14 cellular contexts compared by ENCODE assay signal in the genomic region with DNA sequence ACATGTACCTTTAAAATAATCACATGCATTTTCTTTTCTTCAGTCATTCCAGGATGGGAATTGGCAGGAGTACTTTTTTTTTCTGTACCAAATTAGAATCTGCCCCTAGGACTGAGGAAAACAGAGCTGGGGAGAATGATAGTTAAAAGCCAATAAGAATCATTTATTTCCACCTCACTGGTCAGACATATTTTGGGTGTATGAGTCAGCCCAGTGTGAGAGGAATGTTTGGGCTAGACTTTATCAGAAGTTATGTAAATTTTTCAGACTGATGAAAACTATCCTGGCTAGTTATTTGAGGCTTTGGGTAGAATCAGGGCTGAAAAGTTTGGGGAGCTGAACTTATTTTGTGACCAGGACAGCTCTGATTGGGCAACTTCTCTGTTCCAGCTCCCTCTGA.
DNase-seq lines count a peak whose midpoint lies in the region; ATAC-seq and TF ChIP-seq lines count a peak whose summit lies in the region.
"Had no signal": no experiment of that assay in that cellular context is flagged by ENCODE, and none has a peak within 500 bp of the region (broad histone marks: within the 10 kb centered on the region; RNA-seq: fewer than 3 reads in every experiment).

No MANE protein-coding gene starts in this region.

- TF ChIP-seq CTCF in SK-N-SH (IDR thresholded peaks at IDR 0.05), result no peak
- no peak for TF ChIP-seq CTCF in fibroblast of lung (conservative IDR thresholded peaks at IDR 0.05 in 1 of 2, IDR thresholded peaks at IDR 0.05 in 1 of 2; ENCODE audit: low read depth in 1 of 2, low read length in 2 of 2)

- POLR2A ChIA-PET in SK-N-SH (lab: Yijun Ruan, JAX), result no interaction called here

- CTCF ChIA-PET in SK-N-SH (lab: Yijun Ruan, JAX), result interaction anchor here (4.0 kb wide), 1 partner anchor 34 kb away, joined by 17 read pairs; no protein-coding TSS in a partner anchor

- H3K79me2 ChIP-seq in SK-N-SH (ENCODE audit: insufficient read depth) (no peaks in the 10 kb centered on the region), fibroblast of lung (ENCODE audit: control insufficient read depth, insufficient read depth, low read length) (no peaks in the 10 kb centered on the region)

- H2AFZ ChIP-seq in SK-N-SH (ENCODE audit: low read depth) (peak overlapping the region; percentile 50; the same call in 1 of the 2 replicates), fibroblast of lung (ENCODE audit: low read length) (no peak overlapping the region)

- no peaks in the 10 kb centered on the region for H3K9me2 ChIP-seq in SK-N-SH

- DNase-seq in Right ventricle myocardium superior (no peak), Right ventricle myocardium inferior (ENCODE audit: missing footprints) (no peak), SK-N-SH (no peak), fibroblast of lung (ENCODE audit: low read depth in 2 of 2) (peak; percentile 1 to 91), superior temporal gyrus (ENCODE audit: extremely low spot score) (peak; percentile 38), NCI-H187 treated with DMSO at 0.1 percent for 48 hours (lab: John Stamatoyannopoulos, UW) (no peak)
- DNase-seq: ACHN; activated naive CD4-positive, alpha-beta T cell treated with anti-CD3 and anti-CD28 coated beads, Interleukin-2, amount 50 U/mL, for 16 hours; esophagus squamous epithelium; midbrain; NCI-H2171 treated with DMSO at 0.1 percent for 48 hours; substantia nigra had no signal

- TF ChIP-seq EP300 in SK-N-SH (IDR thresholded peaks at IDR 0.05; ENCODE audit: borderline replicate concordance in 1 of 2, low read depth in 1 of 2, low read length in 1 of 2), result peak in 1 of 2 experiments; percentile 13; a peak in 1 of 4 replicates

- no peak overlapping the region for H3K9ac ChIP-seq in SK-N-SH
- no peak overlapping the region for H3K9ac ChIP-seq in fibroblast of lung (ENCODE audit: insufficient read depth, low read length)

- ATAC-seq in Right ventricle myocardium superior (ENCODE audit: poor library complexity), result peak; percentile 34
- ATAC-seq in Right ventricle myocardium inferior, result no peak
- no peak for ATAC-seq in GM21786 (IDR thresholded peaks at IDR 0.05; ENCODE audit: unreplicated experiment)
- ATAC-seq in GM21737 (IDR thresholded peaks at IDR 0.05; ENCODE audit: unreplicated experiment), result no peak

- H4K20me1 ChIP-seq in SK-N-SH (ENCODE audit: insufficient read depth) (no peaks in the 10 kb centered on the region), fibroblast of lung (ENCODE audit: control insufficient read depth, extremely low read depth, insufficient read depth, low read length) (peaks cover 2% of the 10 kb centered on the region)

- H3K4me1 ChIP-seq in SK-N-SH (ENCODE audit: control insufficient read depth in 1 of 2, insufficient read depth in 2 of 2, low read depth in 1 of 2, low read length in 1 of 2) (peaks cover 0 to 4% of the 10 kb centered on the region in 2 experiments; a peak in 1 of 4 replicates), fibroblast of lung (ENCODE audit: control insufficient read depth, extremely low read depth, insufficient read depth, low read length) (no peaks in the 10 kb centered on the region)
- H3K4me1 ChIP-seq: esophagus squamous epithelium had no signal

- H3K27me3 ChIP-seq in SK-N-SH (ENCODE audit: insufficient read depth), result no peaks in the 10 kb centered on the region
- H3K27me3 ChIP-seq in fibroblast of lung (ENCODE audit: control insufficient read depth, insufficient read depth, low read length), result no peaks in the 10 kb centered on the region
- H3K27me3 ChIP-seq: esophagus squamous epithelium had no signal

- H3K27ac ChIP-seq in SK-N-SH (ENCODE audit: low read depth in 2 of 2, low read length in 1 of 2), result peak overlapping the region; percentile 51 to 60; a peak in 3 of 4 replicates
- H3K27ac ChIP-seq in fibroblast of lung (ENCODE audit: insufficient read depth, low read length), result no peak overlapping the region
- H3K27ac ChIP-seq: esophagus squamous epithelium had no signal

- H3K4me3 ChIP-seq in SK-N-SH (ENCODE audit: low read depth in 2 of 2, low read length in 1 of 2) (no peak overlapping the region), fibroblast of lung (replicated peaks in 1 of 4; ENCODE audit: control extremely low read depth in 1 of 4, insufficient read depth in 1 of 4, low read depth in 3 of 4, low read length in 4 of 4) (no peak overlapping the region)
- H3K4me3 ChIP-seq: esophagus squamous epithelium had no signal

- intact Hi-C loops in Right ventricle myocardium superior (cut with DNase I), result no loop called here
- intact Hi-C loops in Right ventricle myocardium inferior (cut with DNase I), result no loop called here

- H3K9me3 ChIP-seq in SK-N-SH (no peaks in the 10 kb centered on the region), fibroblast of lung (ENCODE audit: control insufficient read depth, insufficient read depth, low read depth, low read length) (no peaks in the 10 kb centered on the region)
- H3K9me3 ChIP-seq: esophagus squamous epithelium had no signal

- peaks cover 10% of the 10 kb centered on the region for H3F3A ChIP-seq in SK-N-SH (replicated peaks; ENCODE audit: insufficient read depth)

- H3K36me3 ChIP-seq in SK-N-SH (replicated peaks in 1 of 2; ENCODE audit: control insufficient read depth in 1 of 2, insufficient read depth in 2 of 2, low read length in 1 of 2), result no peaks in the 10 kb centered on the region
- no peaks in the 10 kb centered on the region for H3K36me3 ChIP-seq in fibroblast of lung (ENCODE audit: control insufficient read depth, insufficient read depth, low read length)
- H3K36me3 ChIP-seq: esophagus squamous epithelium had no signal

- no peak for TF ChIP-seq RAD21 in SK-N-SH (IDR thresholded peaks at IDR 0.05; ENCODE audit: low read length)

- peak overlapping the region; percentile 26; the same call in 1 of the 2 replicates for H3K4me2 ChIP-seq in SK-N-SH
- no peak overlapping the region for H3K4me2 ChIP-seq in fibroblast of lung (ENCODE audit: extremely low read depth, insufficient read depth, low read length)

TF ChIP-seq in SK-N-SH, 30 proteins besides CTCF, POLR2A, EP300 and RAD21:
- TF ChIP-seq FOXJ3 (CRISPR knock-in tag; IDR thresholded peaks at IDR 0.05) (no peak), SMC3 (IDR thresholded peaks at IDR 0.05; ENCODE audit: low read depth, low read length) (no peak), FOSL2 (IDR thresholded peaks at IDR 0.05; ENCODE audit: borderline replicate concordance, low read depth) (peak; percentile 78), JUND (IDR thresholded peaks at IDR 0.05) (peak; percentile 56), NFIC (IDR thresholded peaks at IDR 0.05; ENCODE audit: borderline replicate concordance) (no peak), SIN3A (IDR thresholded peaks at IDR 0.05; ENCODE audit: borderline replicate concordance, low read depth, low read length) (no peak), MEF2A (IDR thresholded peaks at IDR 0.05; ENCODE audit: borderline replicate concordance, low read depth) (peak; percentile 25; the same call in 1 of the 2 replicates), USF1 (IDR thresholded peaks at IDR 0.05; ENCODE audit: borderline replicate concordance, low read depth) (no peak)
- TF ChIP-seq, protein P1, sequence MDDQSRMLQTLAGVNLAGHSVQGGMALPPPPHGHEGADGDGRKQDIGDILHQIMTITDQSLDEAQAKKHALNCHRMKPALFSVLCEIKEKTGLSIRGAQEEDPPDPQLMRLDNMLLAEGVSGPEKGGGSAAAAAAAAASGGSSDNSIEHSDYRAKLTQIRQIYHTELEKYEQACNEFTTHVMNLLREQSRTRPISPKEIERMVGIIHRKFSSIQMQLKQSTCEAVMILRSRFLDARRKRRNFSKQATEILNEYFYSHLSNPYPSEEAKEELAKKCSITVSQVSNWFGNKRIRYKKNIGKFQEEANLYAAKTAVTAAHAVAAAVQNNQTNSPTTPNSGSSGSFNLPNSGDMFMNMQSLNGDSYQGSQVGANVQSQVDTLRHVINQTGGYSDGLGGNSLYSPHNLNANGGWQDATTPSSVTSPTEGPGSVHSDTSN (IDR thresholded peaks at IDR 0.05), result 0 out of 2 replicates have a peak, but pooled peaks have one; percentile 30

Comparison
In these comparisons a context has a peak if more than half of its experiments do, and no peak if none do; other contexts are left out.
1. DNase-seq: peak in fibroblast of lung (2 of 2) and superior temporal gyrus (single experiment); none in Right ventricle myocardium superior (single experiment), Right ventricle myocardium inferior (single experiment), SK-N-SH (single experiment) and NCI-H187 treated with DMSO at 0.1 percent for 48 hours (single experiment).